Comparison of ENCODE assay signal across 8 cellular contexts in genomic region chr18:2641638-2642037, GRCh38. TPM values are rescaled to one million over a fixed set of nuclear protein-coding genes. Genes with fewer than 3 reads are reported as not detected.
DNase-seq lines count a peak whose midpoint lies in the region; ATAC-seq lines count a peak whose summit lies in the region.

No MANE protein-coding gene starts in this region.

- peak overlapping the region; percentile 73 to 89 (median 84) for H3K4me3 Mint-ChIP-seq in CD4-positive, alpha-beta memory T cell
- H3K4me3 Mint-ChIP-seq in T-helper 2 cell treated with Interferon-gamma antibody and Interleukin-4, amounts not matched to agents 5 μg/mL and 100 μg/mL, for 36 hours = peak overlapping the region; percentile 80

- peaks cover 32 to 55% (median 45%) of the 10 kb centered on the region in 4 donors for H3K4me1 Mint-ChIP-seq in CD4-positive, alpha-beta memory T cell
- H3K4me1 Mint-ChIP-seq in T-helper 2 cell treated with Interferon-gamma antibody and Interleukin-4, amounts not matched to agents 5 μg/mL and 100 μg/mL, for 36 hours (ENCODE audit: low read depth) = peaks cover 39% of the 10 kb centered on the region

- peaks cover 0 to 2% of the 10 kb centered on the region in 2 donors for H3K27me3 Mint-ChIP-seq in CD4-positive, alpha-beta memory T cell
- peaks cover 2% of the 10 kb centered on the region for H3K27me3 Mint-ChIP-seq in T-helper 2 cell treated with Interferon-gamma antibody and Interleukin-4, amounts not matched to agents 5 μg/mL and 100 μg/mL, for 36 hours (ENCODE audit: low read depth)

- H3K27ac Mint-ChIP-seq in CD4-positive, alpha-beta memory T cell = peak overlapping the region in 3 of 7 donors; percentile 96 to 97 (median 96)
- H3K27ac Mint-ChIP-seq in T-helper 2 cell treated with Interferon-gamma antibody and Interleukin-4, amounts not matched to agents 5 μg/mL and 100 μg/mL, for 36 hours = peak overlapping the region; percentile 92

- H3K27me3 ChIP-seq in CD4-positive, alpha-beta memory T cell (ENCODE audit: insufficient read depth, low read length) = no peaks in the 10 kb centered on the region
- no peaks in the 10 kb centered on the region for H3K27me3 ChIP-seq in muscle layer of duodenum (ENCODE audit: low read depth, low read length)

- DNase-seq in CD4-positive, alpha-beta memory T cell = peak in 4 of 5 donors; percentile 52 to 67 (median 59)
- DNase-seq in GM19238 (ENCODE audit: insufficient read length, low spot score) (peak; percentile 37), GOT3 (lab: John Stamatoyannopoulos, UW) (no peak), C1 segment of cervical spinal cord (lab: John Stamatoyannopoulos, UW) (no peak)
- DNase-seq in T-helper 2 cell treated with Interferon-gamma antibody and Interleukin-4, amounts not matched to agents 5 μg/mL and 100 μg/mL, for 36 hours (ENCODE audit: low spot score) = no peak
- DNase-seq in stimulated activated naive CD4-positive, alpha-beta T cell treated with Interleukin-2 at 50 U/mL for 16 hours (lab: John Stamatoyannopoulos, UW) = no peak

- peaks cover 0 to 4% of the 10 kb centered on the region in 2 donors for H3K36me3 Mint-ChIP-seq in CD4-positive, alpha-beta memory T cell
- H3K36me3 Mint-ChIP-seq in T-helper 2 cell treated with Interferon-gamma antibody and Interleukin-4, amounts not matched to agents 5 μg/mL and 100 μg/mL, for 36 hours (ENCODE audit: low read depth) = peaks cover 10% of the 10 kb centered on the region

- CTCF ChIA-PET in CD4-positive, alpha-beta memory T cell (lab: Charles Lee; ENCODE audit: partially characterized antibody) = interaction anchor here (1.0 to 8.6 kb wide), 3 partner anchors 12 to 70 kb away, joined by 3 to 75 read pairs (median 5); partner anchors contain the start of genes METTL4, NDC80 and SMCHD1

- peak overlapping the region; percentile 73 for H3K27ac ChIP-seq in CD4-positive, alpha-beta memory T cell (ENCODE audit: low read depth, low read length)
- peak overlapping the region; percentile 45 for H3K27ac ChIP-seq in muscle layer of duodenum (ENCODE audit: low read length)

- no peaks in the 10 kb centered on the region for H3K9me3 ChIP-seq in CD4-positive, alpha-beta memory T cell (ENCODE audit: control insufficient read depth in 1 of 2, low read length in 2 of 2)
- no peaks in the 10 kb centered on the region for H3K9me3 ChIP-seq in muscle layer of duodenum (ENCODE audit: control insufficient read depth in 1 of 2, low read length in 2 of 2)

- peaks cover 86% of the 10 kb centered on the region for H3K4me1 ChIP-seq in CD4-positive, alpha-beta memory T cell (ENCODE audit: insufficient read depth, low read length)
- peaks cover 0 to 3% of the 10 kb centered on the region in 2 donors for H3K4me1 ChIP-seq in muscle layer of duodenum (ENCODE audit: control insufficient read depth in 1 of 2, insufficient read depth in 2 of 2, low read length in 2 of 2)

- peaks cover 0 to 2% (median 0%) of the 10 kb centered on the region in 8 donors for H3K9me3 Mint-ChIP-seq in CD4-positive, alpha-beta memory T cell
- peaks cover 10% of the 10 kb centered on the region for H3K9me3 Mint-ChIP-seq in T-helper 2 cell treated with Interferon-gamma antibody and Interleukin-4, amounts not matched to agents 5 μg/mL and 100 μg/mL, for 36 hours

- peak; percentile 61 for ATAC-seq in HG03139 (IDR thresholded peaks at IDR 0.05; ENCODE audit: unreplicated experiment)

- peak overlapping the region in 1 of 2 donors; percentile 8 for H3K4me3 ChIP-seq in CD4-positive, alpha-beta memory T cell (ENCODE audit: low read length in 2 of 2)
- H3K4me3 ChIP-seq in muscle layer of duodenum (ENCODE audit: low read depth in 1 of 2, low read length in 2 of 2) = peak overlapping the region in 1 of 2 donors; percentile 34

- intact Hi-C loops in CD4-positive, alpha-beta memory T cell (cut with micrococcal nuclease) = loop anchor here (1.0 kb wide), 1 partner anchor 14 kb away; the partner anchor contains the start of gene SMCHD1

- no peaks in the 10 kb centered on the region for H3K36me3 ChIP-seq in CD4-positive, alpha-beta memory T cell (ENCODE audit: insufficient read depth, low read length)
- no peaks in the 10 kb centered on the region for H3K36me3 ChIP-seq in muscle layer of duodenum (ENCODE audit: control insufficient read depth in 1 of 2, insufficient read depth in 2 of 2, low read length in 2 of 2)

- POLR2A ChIA-PET in CD4-positive, alpha-beta memory T cell (lab: Charles Lee; ENCODE audit: partially characterized antibody) = interaction anchor here (0.9 to 12.9 kb wide), 7 partner anchors 10 to 620 kb away, joined by 3 to 698 read pairs (median 14); partner anchors contain the start of genes METTL4, MYL12B, NDC80 and SMCHD1

RNA-seq across cellular contexts. Expression of gene SMCHD1, which starts 13.9 kb away (rescaled TPM):
- total RNA-seq in CD4-positive, alpha-beta memory T cell = 100 to 1,000 TPM; 268 to 288 TPM
- polyA plus RNA-seq in CD4-positive, alpha-beta memory T cell = 10 to 100 TPM; 22.1 to 60.9 TPM

Comparison
In these comparisons a context has a peak if more than half of its experiments do, and no peak if none do; other contexts are left out.
1. DNase-seq: peak in CD4-positive, alpha-beta memory T cell (4 of 5) and GM19238 (single experiment); none in T-helper 2 cell treated with Interferon-gamma antibody and Interleukin-4, amounts not matched to agents 5 μg/mL and 100 μg/mL, for 36 hours (single experiment), GOT3 (single experiment), stimulated activated naive CD4-positive, alpha-beta T cell treated with Interleukin-2 at 50 U/mL for 16 hours (single experiment) and C1 segment of cervical spinal cord (0 of 14).